Comparison of ENCODE assay signal across 21 cellular contexts in the genomic region with DNA sequence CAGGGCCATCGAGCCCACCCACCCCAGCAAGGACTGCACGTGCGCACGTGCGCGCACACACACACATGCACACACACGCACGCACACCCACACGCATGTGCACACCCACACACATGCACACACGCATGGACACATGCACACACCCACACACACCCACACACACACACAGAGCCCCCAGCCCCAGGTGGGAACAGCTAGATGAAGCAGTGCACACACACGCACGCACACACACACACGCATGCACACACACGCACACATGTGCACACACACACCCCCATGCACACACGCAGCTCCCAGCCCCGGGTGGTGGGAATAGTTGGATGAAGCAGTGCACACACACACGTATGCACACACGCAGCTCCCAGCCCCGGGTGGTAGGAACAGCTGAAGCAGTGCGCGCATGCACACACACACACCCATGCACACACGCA.
A peak's percentile ranks its signal among the peaks of the same experiment; 100 is the strongest.
DNase-seq lines count a peak whose midpoint lies in the region; ATAC-seq, FAIRE-seq and TF ChIP-seq lines count a peak whose summit lies in the region.
"Had no signal": no experiment of that assay in that cellular context is flagged by ENCODE, and none has a peak within 500 bp of the region (broad histone marks: within the 10 kb centered on the region; RNA-seq: fewer than 3 reads in every experiment).

No MANE protein-coding gene starts in this region.

- H2BK120ac ChIP-seq in mesenchymal stem cell (ENCODE audit: low read depth, low read length), result no peak overlapping the region

- H3K79me2 ChIP-seq in K562 (ENCODE audit: control insufficient read depth, insufficient read depth, low read length), result no peaks in the 10 kb centered on the region; the same call in 2 of the 3 replicates
- no peaks in the 10 kb centered on the region for H3K79me2 ChIP-seq in neural progenitor cell (ENCODE audit: low read depth)

- H3K79me1 ChIP-seq in mesenchymal stem cell (replicated peaks; ENCODE audit: low read length, poor library complexity, severe bottlenecking), result peaks cover 18% of the 10 kb centered on the region

- no peak for DNase-seq in K562 (ENCODE audit: extremely low read depth in 1 of 4, low spot score in 3 of 4)
- no peak for DNase-seq in mesenchymal stem cell
- DNase-seq in sigmoid colon, result peak; percentile 56
- no peak for DNase-seq in SIG-M5 treated with dmso at 0.1 percent for 504 hours (lab: John Stamatoyannopoulos, UW; ENCODE audit: unreplicated experiment)
- DNase-seq in activated CD8-positive, alpha-beta T cell treated with anti-CD3 and anti-CD28 coated beads for 36 hours, result no peak
- DNase-seq in neural progenitor cell (ENCODE audit: low spot score), result no peak
- DNase-seq: ACHN; BE2C; C1 segment of cervical spinal cord; CD4-positive, CD25-positive, alpha-beta regulatory T cell; COR-L47 had no signal

- H2AFZ ChIP-seq in K562 (ENCODE audit: low read depth, low read length), result no peak overlapping the region
- no peak overlapping the region for H2AFZ ChIP-seq in mesenchymal stem cell (ENCODE audit: low read depth, low read length)
- no peak overlapping the region for H2AFZ ChIP-seq in neural progenitor cell (replicated peaks)
- H2AFZ ChIP-seq: GM23338 had no signal

- H4K91ac ChIP-seq in mesenchymal stem cell (ENCODE audit: low read length), result peak overlapping the region; percentile 25

- no TSS peak for BruUV-seq in K562 (replicated peaks; lab: Mats Ljungman, UMichigan)

- H3K36me3 ChIP-seq in HEK293 (ENCODE audit: control insufficient read depth in 2 of 2, insufficient read depth in 1 of 2, low read length in 2 of 2) (peaks cover 13 to 18% of the 10 kb centered on the region in 2 experiments; a peak in 2 of 3 replicates), K562 (ENCODE audit: control insufficient read depth, insufficient read depth, low read length) (peaks cover 10% of the 10 kb centered on the region), mesenchymal stem cell (ENCODE audit: control insufficient read depth in 1 of 2, insufficient read depth in 2 of 2, low read depth in 1 of 2, low read length in 2 of 2) (peaks cover 9 to 26% of the 10 kb centered on the region in 2 experiments), sigmoid colon (no peaks in the 10 kb centered on the region), neural progenitor cell (no peaks in the 10 kb centered on the region)
- H3K36me3 ChIP-seq: BE2C, HAP-1 had no signal

- H3K27ac ChIP-seq in HEK293 (ENCODE audit: extremely low read depth, low read depth, low read length) (no peak overlapping the region), K562 (ENCODE audit: extremely low read depth, low read depth, low read length) (no peak overlapping the region), mesenchymal stem cell (ENCODE audit: low read length, poor library complexity, severe bottlenecking) (no peak overlapping the region), sigmoid colon (peak overlapping the region in 1 of 4 donors; percentile 75), neural progenitor cell (no peak overlapping the region)

- H4K8ac ChIP-seq in mesenchymal stem cell (ENCODE audit: low read length), result no peak overlapping the region

- peaks cover 3% of the 10 kb centered on the region for H3K9me1 ChIP-seq in K562 (ENCODE audit: control insufficient read depth, insufficient read depth, low read length)

- no peak for TF ChIP-seq RAD21 in K562 (CRISPR knock-in tag; conservative IDR thresholded peaks at IDR 0.05 in 1 of 2, IDR thresholded peaks at IDR 0.05 in 1 of 2)

- H3K27me3 ChIP-seq in K562 (ENCODE audit: control insufficient read depth in 2 of 2, insufficient read depth in 2 of 2, low read length in 2 of 2) (no peaks in the 10 kb centered on the region), mesenchymal stem cell (ENCODE audit: control insufficient read depth in 1 of 2, insufficient read depth in 1 of 2, low read length in 2 of 2) (no peaks in the 10 kb centered on the region), sigmoid colon (no peaks in the 10 kb centered on the region), neural progenitor cell (no peaks in the 10 kb centered on the region)
- H3K27me3 ChIP-seq: BE2C had no signal

- no peak overlapping the region for H3K4me3 ChIP-seq in HEK293 (ENCODE audit: low read depth, low read length)
- H3K4me3 ChIP-seq in K562, result no peak overlapping the region; the same call in 1 of the 2 replicates
- no peak overlapping the region for H3K4me3 ChIP-seq in mesenchymal stem cell (ENCODE audit: insufficient read depth in 1 of 2, low read depth in 1 of 2, low read length in 2 of 2)
- H3K4me3 ChIP-seq in sigmoid colon, result no peak overlapping the region
- no peak overlapping the region for H3K4me3 ChIP-seq in neural progenitor cell
- H3K4me3 ChIP-seq: GM23338, HAP-1 had no signal

- CTCF ChIA-PET in HEK293 (lab: Yijun Ruan, JAX) (no interaction called here), K562 (lab: Yijun Ruan, JAX; ENCODE audit: low intra/inter-chr PET ratio) (no interaction called here)
- CTCF ChIA-PET in activated CD8-positive, alpha-beta T cell treated with anti-CD3 and anti-CD28 coated beads for 36 hours (lab: Charles Lee), result interaction anchor here (1.0 to 1.3 kb wide), 2 partner anchors 7 to 147 kb away, joined by 4 read pairs; no protein-coding TSS in a partner anchor

- no peaks in the 10 kb centered on the region for H3K4me1 ChIP-seq in HEK293 (ENCODE audit: control insufficient read depth, insufficient read depth, low read length)
- peaks cover 34 to 51% of the 10 kb centered on the region in 2 experiments for H3K4me1 ChIP-seq in K562 (replicated peaks in 1 of 2; ENCODE audit: control insufficient read depth in 2 of 2, insufficient read depth in 2 of 2, low read length in 2 of 2)
- H3K4me1 ChIP-seq in mesenchymal stem cell (ENCODE audit: control insufficient read depth, insufficient read depth, low read depth, low read length), result peaks cover 2% of the 10 kb centered on the region
- H3K4me1 ChIP-seq in sigmoid colon, result peaks cover 0 to 20% (median 9%) of the 10 kb centered on the region in 4 donors
- no peaks in the 10 kb centered on the region for H3K4me1 ChIP-seq in neural progenitor cell
- H3K4me1 ChIP-seq: BE2C, HAP-1 had no signal

- in situ Hi-C loops in K562 (cut with MboI), result no loop called here

- H3K4ac ChIP-seq in mesenchymal stem cell (ENCODE audit: low read depth in 1 of 2, low read length in 2 of 2), result peak overlapping the region in 1 of 2 experiments; percentile 35

- no peak overlapping the region for H2AK5ac ChIP-seq in mesenchymal stem cell (ENCODE audit: low read length, severe bottlenecking)

- no peaks in the 10 kb centered on the region for H3K9me3 Mint-ChIP-seq in activated CD8-positive, alpha-beta T cell treated with anti-CD3 and anti-CD28 coated beads for 36 hours
- no peaks in the 10 kb centered on the region for H3K9me3 Mint-ChIP-seq in neural progenitor cell
- H3K9me3 Mint-ChIP-seq: CD4-positive, CD25-positive, alpha-beta regulatory T cell; CD8-positive, alpha-beta memory T cell; GM23338 had no signal

- no peak overlapping the region for H2BK12ac ChIP-seq in mesenchymal stem cell (ENCODE audit: low read length in 2 of 2)

- no peak overlapping the region for H3K18ac ChIP-seq in mesenchymal stem cell (ENCODE audit: low read depth in 1 of 2, low read length in 2 of 2)

- TF ChIP-seq EP300 in K562 (IDR thresholded peaks at IDR 0.05; ENCODE audit: low read length) (no peak), sigmoid colon (IDR thresholded peaks at IDR 0.05) (no peak)

- H3K23ac ChIP-seq in mesenchymal stem cell (ENCODE audit: low read length in 2 of 2), result no peak overlapping the region

- H2BK15ac ChIP-seq in mesenchymal stem cell (ENCODE audit: low read depth, poor library complexity, severe bottlenecking), result no peak overlapping the region

- H3K9me3 ChIP-seq in HEK293 (ENCODE audit: control insufficient read depth, insufficient read depth, low read depth, low read length) (no peaks in the 10 kb centered on the region), K562 (replicated peaks; ENCODE audit: control insufficient read depth, insufficient read depth, low read depth, low read length) (no peaks in the 10 kb centered on the region), mesenchymal stem cell (ENCODE audit: control insufficient read depth, low read length) (no peaks in the 10 kb centered on the region), sigmoid colon (no peaks in the 10 kb centered on the region), neural progenitor cell (ENCODE audit: low read depth) (no peaks in the 10 kb centered on the region)
- H3K9me3 ChIP-seq: BE2C, HAP-1 had no signal

- no peaks in the 10 kb centered on the region for H3K27me3 Mint-ChIP-seq in activated CD8-positive, alpha-beta T cell treated with anti-CD3 and anti-CD28 coated beads for 36 hours
- peaks cover 2% of the 10 kb centered on the region for H3K27me3 Mint-ChIP-seq in neural progenitor cell (ENCODE audit: insufficient read depth, low read depth)
- H3K27me3 Mint-ChIP-seq: CD4-positive, CD25-positive, alpha-beta regulatory T cell; CD8-positive, alpha-beta memory T cell had no signal

- POLR2A ChIA-PET in HEK293 (lab: Yijun Ruan, JAX) (interaction anchor here (0.6 kb wide), 1 partner anchor 27 kb away, joined by 3 read pairs; no protein-coding TSS in a partner anchor), K562 (lab: Yijun Ruan, JAX) (interaction anchor here (0.6 kb wide), 1 partner anchor 95 kb away, joined by 5 read pairs; no protein-coding TSS in a partner anchor)
- POLR2A ChIA-PET in activated CD8-positive, alpha-beta T cell treated with anti-CD3 and anti-CD28 coated beads for 36 hours (lab: Charles Lee), result interaction anchor here (1.1 kb wide), 1 partner anchor 22 kb away, joined by 4 read pairs; no protein-coding TSS in a partner anchor

- intact Hi-C loops in K562 (cut with micrococcal nuclease), result loop anchor here (10.0 kb wide), 1 partner anchor 72 kb away; no protein-coding TSS in a partner anchor
- intact Hi-C loops in sigmoid colon (cut with DNase I), result no loop called here
- intact Hi-C loops in activated CD8-positive, alpha-beta T cell treated with anti-CD3 and anti-CD28 coated beads for 36 hours (cut with micrococcal nuclease), result no loop called here

- H3K4me2 ChIP-seq in K562 (ENCODE audit: insufficient read depth, low read length) (peak overlapping the region; percentile 67; the same call in 1 of the 2 replicates), mesenchymal stem cell (ENCODE audit: low read length, poor library complexity, severe bottlenecking) (no peak overlapping the region), neural progenitor cell (no peak overlapping the region)
- H3K4me2 ChIP-seq: GM23338 had no signal

- no peak overlapping the region for H2BK5ac ChIP-seq in mesenchymal stem cell (ENCODE audit: low read depth, low read length, poor library complexity, severe bottlenecking)

- H3K4me1 Mint-ChIP-seq in activated CD8-positive, alpha-beta T cell treated with anti-CD3 and anti-CD28 coated beads for 36 hours (ENCODE audit: low read depth), result no peaks in the 10 kb centered on the region
- peaks cover 26% of the 10 kb centered on the region for H3K4me1 Mint-ChIP-seq in neural progenitor cell
- H3K4me1 Mint-ChIP-seq: CD4-positive, CD25-positive, alpha-beta regulatory T cell had no signal

- H3K36me3 Mint-ChIP-seq in activated CD8-positive, alpha-beta T cell treated with anti-CD3 and anti-CD28 coated beads for 36 hours (ENCODE audit: low read depth), result no peaks in the 10 kb centered on the region
- H3K36me3 Mint-ChIP-seq in neural progenitor cell, result no peaks in the 10 kb centered on the region
- H3K36me3 Mint-ChIP-seq: CD4-positive, CD25-positive, alpha-beta regulatory T cell; CD8-positive, alpha-beta memory T cell had no signal

- ATAC-seq in K562, result no peak
- ATAC-seq in GM19351 (IDR thresholded peaks at IDR 0.05; ENCODE audit: unreplicated experiment), result no peak
- no peak for ATAC-seq in activated CD8-positive, alpha-beta T cell treated with anti-CD3 and anti-CD28 coated beads for 36 hours
- ATAC-seq: GM23338 had no signal

- 79% methylated on average over 17 of the region's 22 CpGs for WGBS in K562 (ENCODE audit: insufficient coverage, low coverage, missing lambda C conversion rate)
- 91% methylated on average over 22 of the region's 22 CpGs for WGBS in mesenchymal stem cell
- 85 to 90% methylated on average over 22 of the region's 22 CpGs for WGBS in sigmoid colon, 2 donors

- peaks cover 9% of the 10 kb centered on the region for H3F3A ChIP-seq in neural progenitor cell (ENCODE audit: low read depth)

- H4K20me1 ChIP-seq in K562 (replicated peaks; ENCODE audit: control insufficient read depth, insufficient read depth, low read length), result no peaks in the 10 kb centered on the region
- peaks cover 23% of the 10 kb centered on the region for H4K20me1 ChIP-seq in neural progenitor cell (ENCODE audit: low read depth)

- peak overlapping the region in 1 of 2 experiments; percentile 77 for H3K14ac ChIP-seq in mesenchymal stem cell (ENCODE audit: low read length in 2 of 2)

- FAIRE-seq in K562 (lab: Jason Lieb, UNC), result no peak
- FAIRE-seq: A204.1, D721Med, G401.6, GM12892, GM18507 had no signal

- H3K9ac ChIP-seq in K562 (ENCODE audit: insufficient read depth in 1 of 2, low read depth in 2 of 2, low read length in 2 of 2), result no peak overlapping the region
- no peak overlapping the region for H3K9ac ChIP-seq in mesenchymal stem cell (ENCODE audit: low read length)
- no peak overlapping the region for H3K9ac ChIP-seq in neural progenitor cell

- H3K4me3 Mint-ChIP-seq in activated CD8-positive, alpha-beta T cell treated with anti-CD3 and anti-CD28 coated beads for 36 hours, result no peak overlapping the region
- no peak overlapping the region for H3K4me3 Mint-ChIP-seq in neural progenitor cell
- H3K4me3 Mint-ChIP-seq: CD4-positive, CD25-positive, alpha-beta regulatory T cell; CD8-positive, alpha-beta memory T cell; GM23338 had no signal

- TF ChIP-seq POLR2A in K562 (conservative IDR thresholded peaks at IDR 0.05), result no peak
- no peak for TF ChIP-seq POLR2A in sigmoid colon (IDR thresholded peaks at IDR 0.05)

- TF ChIP-seq CTCF in HEK293 (tag by site-specific recombination; IDR thresholded peaks at IDR 0.05) (no peak), K562 (IDR thresholded peaks at IDR 0.05 in 2 of 3, conservative IDR thresholded peaks at IDR 0.05 in 1 of 3; ENCODE audit: insufficient read depth in 2 of 3, low read depth in 1 of 3, low read length in 3 of 3) (no peak), sigmoid colon (IDR thresholded peaks at IDR 0.05) (no peak), neural progenitor cell (IDR thresholded peaks at IDR 0.05) (no peak)
- no peak for TF ChIP-seq CTCF in activated CD8-positive, alpha-beta T cell treated with anti-CD3 and anti-CD28 coated beads for 36 hours (IDR thresholded peaks at IDR 0.05)

- H3K27ac Mint-ChIP-seq in activated CD8-positive, alpha-beta T cell treated with anti-CD3 and anti-CD28 coated beads for 36 hours, result no peak overlapping the region
- H3K27ac Mint-ChIP-seq in neural progenitor cell, result no peak overlapping the region
- H3K27ac Mint-ChIP-seq: CD4-positive, CD25-positive, alpha-beta regulatory T cell; GM23338 had no signal
